In the genomic region with DNA sequence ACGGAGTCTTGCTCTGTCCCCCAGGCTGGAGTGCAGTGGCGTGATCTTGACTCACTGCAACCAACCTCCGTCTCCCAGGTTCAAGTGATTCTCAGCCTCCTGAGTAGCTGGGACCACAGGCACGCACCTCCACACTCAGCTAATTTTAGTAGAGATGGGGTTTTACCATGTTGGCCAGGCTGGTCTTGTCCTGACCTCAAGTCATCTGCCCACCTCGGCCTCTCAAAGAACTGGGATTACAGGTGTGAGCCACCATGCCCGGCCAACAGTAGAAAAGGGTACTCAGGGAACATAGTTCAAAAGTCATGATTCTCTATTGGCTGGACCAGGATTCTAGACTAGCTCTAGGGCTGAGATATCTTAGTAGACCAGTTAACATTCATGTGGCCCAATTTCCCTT, we compare ENCODE assay signal across 17 cellular contexts. TPM values are rescaled to one million over a fixed set of nuclear protein-coding genes. Genes with fewer than 3 reads are reported as not detected.
DNase-seq lines count a peak whose midpoint lies in the region; ATAC-seq, FAIRE-seq and TF ChIP-seq lines count a peak whose summit lies in the region.
"Had no signal": no experiment of that assay in that cellular context is flagged by ENCODE, and none has a peak within 500 bp of the region (broad histone marks: within the 10 kb centered on the region; RNA-seq: fewer than 3 reads in every experiment).

No MANE protein-coding gene starts in this region.

- no peak overlapping the region for H2BK120ac ChIP-seq in trophoblast cell (ENCODE audit: insufficient read depth, low read length, poor library complexity)

- H3K4me1 ChIP-seq in HEK293 (ENCODE audit: control insufficient read depth, insufficient read depth, low read length) (peaks cover 23% of the 10 kb centered on the region), GM12878 (ENCODE audit: control insufficient read depth, insufficient read depth, low read length) (peaks cover 24% of the 10 kb centered on the region), trophoblast cell (ENCODE audit: control insufficient read depth in 1 of 2, insufficient read depth in 2 of 2, low read length in 2 of 2) (peaks cover 0 to 10% of the 10 kb centered on the region in 2 experiments)

- no peak overlapping the region for H2AK5ac ChIP-seq in trophoblast cell (ENCODE audit: low read length)

- H3K4ac ChIP-seq in trophoblast cell (ENCODE audit: low read depth, low read length) = peak overlapping the region; percentile 99

- intact Hi-C loops in GM12878 (cut with micrococcal nuclease; ENCODE audit: unreplicated experiment) = no loop called here

- H4K12ac ChIP-seq in trophoblast cell (ENCODE audit: low read depth, low read length) = no peak overlapping the region

- H3K27ac ChIP-seq in HEK293 (ENCODE audit: extremely low read depth, low read depth, low read length) (no peak overlapping the region), GM12878 (ENCODE audit: control insufficient read depth, insufficient read depth) (no peak overlapping the region), trophoblast cell (ENCODE audit: low read depth, low read length) (no peak overlapping the region)
- H3K27ac ChIP-seq: BLaER1 had no signal

- WGBS in GM12878 (ENCODE audit: insufficient coverage, insufficient replicate concordance, low lambda C conversion rate, missing lambda C conversion rate) = 80% methylated on average over 6 of the region's 6 CpGs
- no CpG with 5 or more reads among the region's 6 CpGs for WGBS in trophoblast cell (ENCODE audit: extremely low coverage, insufficient coverage, insufficient read length)

- TF ChIP-seq EP300 in GM12878 (IDR thresholded peaks at IDR 0.05; ENCODE audit: borderline replicate concordance in 1 of 2, control insufficient read depth in 1 of 2, low read depth in 2 of 2, low read length in 2 of 2) = no peak

- SMC1A ChIA-PET in GM12878 (lab: Charles Lee; ENCODE audit: uncharacterized antibody, unreplicated experiment) = interaction anchor here (0.6 to 1.3 kb wide), 3 partner anchors 12 to 18 kb away, joined by 3 to 4 read pairs (median 3); no protein-coding TSS in a partner anchor

- CTCF ChIA-PET in HEK293 (lab: Yijun Ruan, JAX) (interaction anchor here (0.5 to 2.3 kb wide), 3 partner anchors 22 to 107 kb away, joined by 3 to 9 read pairs (median 3); no protein-coding TSS in a partner anchor), GM12878 (lab: Yijun Ruan, JAX) (interaction anchor here (1.0 to 2.2 kb wide), 2 partner anchors 107 to 155 kb away, joined by 4 to 10 read pairs; no protein-coding TSS in a partner anchor)

- H2BK5ac ChIP-seq in trophoblast cell (ENCODE audit: low read depth, low read length, poor library complexity) = no peak overlapping the region

- no peaks in the 10 kb centered on the region for H3K9me3 ChIP-seq in HEK293 (ENCODE audit: control insufficient read depth, insufficient read depth, low read depth, low read length)
- peaks cover 9% of the 10 kb centered on the region; the same call in 2 of the 3 replicates for H3K9me3 ChIP-seq in GM12878 (replicated peaks; ENCODE audit: control insufficient read depth, insufficient read depth, low read length)
- no peaks in the 10 kb centered on the region for H3K9me3 ChIP-seq in trophoblast cell (ENCODE audit: insufficient read depth, low read depth, low read length)

- H3K23ac ChIP-seq in trophoblast cell (ENCODE audit: low read length) = no peak overlapping the region

- no peak overlapping the region for H3K14ac ChIP-seq in trophoblast cell (ENCODE audit: low read length)

- H3K9ac ChIP-seq in GM12878 (ENCODE audit: control insufficient read depth, insufficient read depth, low read length) (no peak overlapping the region), trophoblast cell (ENCODE audit: low read length) (no peak overlapping the region)
- H3K9ac ChIP-seq: BLaER1 had no signal

- TF ChIP-seq CTCF in HEK293 (tag by site-specific recombination; IDR thresholded peaks at IDR 0.05) (no peak), GM12878 (IDR thresholded peaks at IDR 0.05 in 2 of 3, conservative IDR thresholded peaks at IDR 0.05 in 1 of 3; ENCODE audit: control insufficient read depth in 2 of 3, extremely low read depth in 1 of 3, insufficient read depth in 1 of 3, low read depth in 3 of 3, low read length in 3 of 3) (no peak)

- no peak overlapping the region for H3K4me3 ChIP-seq in HEK293 (ENCODE audit: low read depth, low read length)
- H3K4me3 ChIP-seq in GM12878 = no peak overlapping the region; the same call in 1 of the 2 replicates
- no peak overlapping the region for H3K4me3 ChIP-seq in trophoblast cell (ENCODE audit: low read depth, low read length)
- H3K4me3 ChIP-seq: BLaER1 had no signal

- no peak overlapping the region for H3K18ac ChIP-seq in trophoblast cell (ENCODE audit: low read length)

- in situ Hi-C loops in GM12878 (cut with MboI) = no loop called here

- no peak overlapping the region for H4K8ac ChIP-seq in trophoblast cell (ENCODE audit: low read depth, low read length)

- no peak overlapping the region for H4K91ac ChIP-seq in trophoblast cell (ENCODE audit: low read depth, low read length)

- H3K36me3 ChIP-seq in HEK293 (ENCODE audit: control insufficient read depth in 2 of 2, insufficient read depth in 1 of 2, low read length in 2 of 2) = peaks cover 0 to 26% of the 10 kb centered on the region in 2 experiments; a peak in 2 of 3 replicates
- H3K36me3 ChIP-seq in GM12878 (ENCODE audit: control insufficient read depth in 2 of 2, insufficient read depth in 2 of 2, low read length in 1 of 2) = peaks cover 0 to 8% of the 10 kb centered on the region in 2 experiments; a peak in 1 of 4 replicates
- peaks cover 0 to 4% of the 10 kb centered on the region in 2 experiments for H3K36me3 ChIP-seq in trophoblast cell (ENCODE audit: control insufficient read depth in 1 of 2, insufficient read depth in 2 of 2, low read length in 2 of 2)

- no peak for FAIRE-seq in GM12878 (lab: Jason Lieb, UNC)
- FAIRE-seq: A204.1 had no signal

- POLR2A ChIA-PET in HEK293 (lab: Yijun Ruan, JAX) (no interaction called here), GM12878 (lab: Charles Lee) (interaction anchor here (0.7 kb wide), 1 partner anchor 108 kb away, joined by 6 read pairs; no protein-coding TSS in a partner anchor)

- no TSS peak for BruUV-seq in GM12878 (replicated peaks; lab: Mats Ljungman, UMichigan)

- H3K4me2 ChIP-seq in GM12878 (ENCODE audit: control insufficient read depth, insufficient read depth) (peak overlapping the region; percentile 52; the same call in 1 of the 2 replicates), trophoblast cell (ENCODE audit: low read length) (no peak overlapping the region)
- H3K4me2 ChIP-seq: BLaER1 had no signal

- peaks cover 98% of the 10 kb centered on the region for H3K79me2 ChIP-seq in GM12878 (ENCODE audit: control insufficient read depth, insufficient read depth, low read length)
- peaks cover 16% of the 10 kb centered on the region for H3K79me2 ChIP-seq in trophoblast cell (ENCODE audit: control insufficient read depth, insufficient read depth, low read length, poor library complexity)

- H3K9me3 Mint-ChIP-seq in activated naive CD8-positive, alpha-beta T cell (ENCODE audit: low read depth) = no peaks in the 10 kb centered on the region
- no peaks in the 10 kb centered on the region for H3K9me3 Mint-ChIP-seq in activated naive CD8-positive, alpha-beta T cell treated with anti-CD3 and anti-CD28 coated beads, Interleukin-2, amount 50 U/mL, for 24 hours

- H3K27me3 Mint-ChIP-seq in activated naive CD8-positive, alpha-beta T cell = no peaks in the 10 kb centered on the region
- H3K27me3 Mint-ChIP-seq in activated naive CD8-positive, alpha-beta T cell treated with anti-CD3 and anti-CD28 coated beads, Interleukin-2, amount 50 U/mL, for 24 hours = no peaks in the 10 kb centered on the region

- H3K27me3 ChIP-seq in GM12878 (replicated peaks in 1 of 2; ENCODE audit: control insufficient read depth in 2 of 2, insufficient read depth in 2 of 2, low read length in 1 of 2) = no peaks in the 10 kb centered on the region
- no peaks in the 10 kb centered on the region for H3K27me3 ChIP-seq in trophoblast cell (ENCODE audit: insufficient read depth, low read length)
- H3K27me3 ChIP-seq: BLaER1 had no signal

- no peak overlapping the region for H2BK12ac ChIP-seq in trophoblast cell (ENCODE audit: low read length)

- no peak for TF ChIP-seq RAD21 in GM12878 (IDR thresholded peaks at IDR 0.05; ENCODE audit: insufficient read depth, low read depth, low read length)

- no peak overlapping the region for H2AFZ ChIP-seq in GM12878 (ENCODE audit: control insufficient read depth, low read depth, low read length)
- no peak overlapping the region for H2AFZ ChIP-seq in trophoblast cell (ENCODE audit: insufficient read depth, low read length, poor library complexity)

- H3K79me1 ChIP-seq in trophoblast cell (ENCODE audit: low read length) = peaks cover under 1% of the 10 kb centered on the region

- no peak for ATAC-seq in activated naive CD8-positive, alpha-beta T cell treated with anti-CD3 and anti-CD28 coated beads, Interleukin-2, amount 50 U/mL, for 24 hours
- ATAC-seq in GM12878 (no peak), HG03469 (IDR thresholded peaks at IDR 0.05; ENCODE audit: unreplicated experiment) (no peak), HG03039 (IDR thresholded peaks at IDR 0.05; ENCODE audit: unreplicated experiment) (no peak)

- DNase-seq in activated naive CD8-positive, alpha-beta T cell treated with anti-CD3 and anti-CD28 coated beads, Interleukin-2, amount 50 U/mL, for 24 hours = no peak
- DNase-seq in GM12878 (ENCODE audit: low read depth, low spot score) = no peak
- no peak for DNase-seq in trophoblast cell
- DNase-seq in activated effector memory CD4-positive, alpha-beta T cell treated with Interleukin-2 at 50 U/mL for 16 hours = no peak
- DNase-seq: GF-D8, HFFc6, KG1, NCI-H1048, NCI-H146, NCI-H2081, NCI-H510A treated with DMSO at 0.1 percent for 48 hours had no signal

- peaks cover 11% of the 10 kb centered on the region for H3K36me3 Mint-ChIP-seq in activated naive CD8-positive, alpha-beta T cell
- peaks cover 46% of the 10 kb centered on the region for H3K36me3 Mint-ChIP-seq in activated naive CD8-positive, alpha-beta T cell treated with anti-CD3 and anti-CD28 coated beads, Interleukin-2, amount 50 U/mL, for 24 hours (ENCODE audit: low read depth)

- H3K4me1 Mint-ChIP-seq in activated naive CD8-positive, alpha-beta T cell (ENCODE audit: low read depth) = peaks cover 95% of the 10 kb centered on the region
- peaks cover 91% of the 10 kb centered on the region for H3K4me1 Mint-ChIP-seq in activated naive CD8-positive, alpha-beta T cell treated with anti-CD3 and anti-CD28 coated beads, Interleukin-2, amount 50 U/mL, for 24 hours

- peak overlapping the region; percentile 23 for H3K27ac Mint-ChIP-seq in activated naive CD8-positive, alpha-beta T cell
- no peak overlapping the region for H3K27ac Mint-ChIP-seq in activated naive CD8-positive, alpha-beta T cell treated with anti-CD3 and anti-CD28 coated beads, Interleukin-2, amount 50 U/mL, for 24 hours
- H3K27ac Mint-ChIP-seq: HFFc6 had no signal

- RAD21 ChIA-PET in GM12878 (lab: Charles Lee; ENCODE audit: unreplicated experiment) = no interaction called here

- H3K4me3 Mint-ChIP-seq in activated naive CD8-positive, alpha-beta T cell = peak overlapping the region; percentile 17
- no peak overlapping the region for H3K4me3 Mint-ChIP-seq in activated naive CD8-positive, alpha-beta T cell treated with anti-CD3 and anti-CD28 coated beads, Interleukin-2, amount 50 U/mL, for 24 hours
- H3K4me3 Mint-ChIP-seq: HFFc6 had no signal

- H4K20me1 ChIP-seq in GM12878 (ENCODE audit: control insufficient read depth, insufficient read depth) = peaks cover 16% of the 10 kb centered on the region

- TF ChIP-seq POLR2A in GM12878 (IDR thresholded peaks at IDR 0.05; ENCODE audit: low read depth, low read length) = no peak

RNA-seq across cellular contexts. Expression of a gene that starts 5.6 kb away (rescaled TPM):
- 350 and 361 TPM in 2 replicates for total RNA-seq in GM12878 (2013; cell fraction: nucleolus; rRNA removed)
- 96.2 and 103 TPM in 2 replicates for total RNA-seq in GM12878 (2014; rRNA removed)
- 141 and 143 TPM in 2 replicates for total RNA-seq in GM12878 (2014; rRNA removed; fragmentation: Illumina TruSeq; extraction: Trizol)
- total RNA-seq in GM12878 (2021) = 124 and 135 TPM in 2 replicates
- polyA plus RNA-seq in GM12878 (2011; ENCODE audit: low read depth) = 40.3 TPM
- 119 and 125 TPM in 2 replicates for polyA plus RNA-seq in GM12878 (2011; rRNA removed)
- polyA plus RNA-seq in GM12878 (2011; cell fraction: cytosol; rRNA removed) = 86.3 and 107 TPM in 2 replicates
- 119 and 122 TPM in 2 replicates for polyA plus RNA-seq in GM12878 (2011; cell fraction: nucleus; rRNA removed)
- 75.4 and 109 TPM in 2 replicates for polyA plus RNA-seq in GM12878 (2012)
- polyA plus RNA-seq in GM12878 (2014; fragmentation: Illumina TruSeq; extraction: Trizol) = 199 and 233 TPM in 2 replicates
- polyA plus RNA-seq in GM12878 (2014; fragmentation: Nextera tagmentation; extraction: Ambion mirVana) = 10 to 100 TPM; 47.6 to 56.5 TPM
- 75.4 and 78.6 TPM in 2 replicates for polyA plus RNA-seq in GM12878 (2014; rRNA removed)
- polyA plus RNA-seq in GM12878 (2016; fragmentation: Nextera tagmentation; extraction: Ambion mirVana) = 10 to 100 TPM; 93.8 TPM
- polyA minus RNA-seq in GM12878 (2011; rRNA and poly(A)+ RNA removed) = 151 and 205 TPM in 2 replicates
- polyA minus RNA-seq in GM12878 (2011; cell fraction: cytosol; rRNA and poly(A)+ RNA removed) = 59.9 and 66.4 TPM in 2 replicates
- 72.5 and 111 TPM in 2 replicates for polyA minus RNA-seq in GM12878 (2011; cell fraction: nucleus; rRNA and poly(A)+ RNA removed)
- 150 and 154 TPM in 2 replicates for polyA plus RNA-seq in trophoblast cell (2013)
